8 cellular contexts compared by ENCODE assay signal in genomic region chr16:28974437-28975157, GRCh38. TPM values are rescaled to one million over a fixed set of nuclear protein-coding genes. Genes with fewer than 3 reads are reported as not detected.
DNase-seq lines count a peak whose midpoint lies in the region; ATAC-seq lines count a peak whose summit lies in the region.

Gene SPNS1, plus strand, starts transcription at chr16:28974778. Its CDS starts 374 bp downstream, at chr16:28975152.

- peaks cover 7% of the 10 kb centered on the region for H3K36me3 ChIP-seq in CD4-positive, alpha-beta memory T cell (ENCODE audit: insufficient read depth, low read length)

- H3K27ac ChIP-seq in CD4-positive, alpha-beta memory T cell (ENCODE audit: low read depth, low read length): peak within 1 kb of the TSS; percentile 71

- H3K27ac Mint-ChIP-seq in CD4-positive, alpha-beta memory T cell: peak within 1 kb of the TSS; percentile 93 to 99 (median 97)
- peak within 1 kb of the TSS; percentile 98 for H3K27ac Mint-ChIP-seq in effector memory CD8-positive, alpha-beta T cell

- peaks cover 32% of the 10 kb centered on the region for H3K4me1 ChIP-seq in CD4-positive, alpha-beta memory T cell (ENCODE audit: insufficient read depth, low read length)

- DNase-seq in CD4-positive, alpha-beta memory T cell: peak; percentile 84 to 90 (median 86)
- DNase-seq in HT-29 (ENCODE audit: low spot score) (peak; percentile 93), NOMO-1 (lab: John Stamatoyannopoulos, UW; ENCODE audit: unreplicated experiment in 2 of 2) (peak; percentile 90 to 94), medulla oblongata (ENCODE audit: extremely low spot score) (peak; percentile 97)
- peak; percentile 80 to 85 (median 83) for DNase-seq in effector memory CD8-positive, alpha-beta T cell
- DNase-seq in stimulated activated CD8-positive, alpha-beta memory T cell treated with anti-CD3 and anti-CD28 coated beads, Interleukin-12 subunit alpha, Interleukin-12 subunit beta, amount 100 ng/mL, for 1 hour (ENCODE audit: low read depth): peak; percentile 88

- peak; percentile 89 for ATAC-seq in GM19468 (IDR thresholded peaks at IDR 0.05; ENCODE audit: extremely low read depth, unreplicated experiment)
- ATAC-seq in effector memory CD8-positive, alpha-beta T cell (replicated peaks): peak; percentile 95

- no peaks in the 10 kb centered on the region for H3K9me3 ChIP-seq in CD4-positive, alpha-beta memory T cell (ENCODE audit: control insufficient read depth in 1 of 2, low read length in 2 of 2)

- H3K4me3 Mint-ChIP-seq in CD4-positive, alpha-beta memory T cell: peak within 1 kb of the TSS; percentile 97 to 99 (median 98)
- peak within 1 kb of the TSS; percentile 98 to 99 for H3K4me3 Mint-ChIP-seq in effector memory CD8-positive, alpha-beta T cell

- CTCF ChIA-PET in CD4-positive, alpha-beta memory T cell (lab: Charles Lee; ENCODE audit: partially characterized antibody): interaction anchor here (0.9 to 2.6 kb wide), 16 partner anchors 8 to 140 kb away, joined by 3 to 23 read pairs (median 4); partner anchors contain the start of gene LAT
- CTCF ChIA-PET in activated CD8-positive, alpha-beta memory T cell treated with anti-CD3 and anti-CD28 coated beads for 36 hours (lab: Charles Lee): interaction anchor here (1.6 to 3.4 kb wide), 6 partner anchors 8 to 46 kb away, joined by 5 to 18 read pairs (median 7); partner anchors contain the start of gene LAT

- POLR2A ChIA-PET in CD4-positive, alpha-beta memory T cell (lab: Charles Lee; ENCODE audit: partially characterized antibody): interaction anchor here (0.6 to 7.3 kb wide), 20 partner anchors 12 to 798 kb away, joined by 3 to 155 read pairs (median 4); partner anchors contain the start of genes ATXN2L, LAT, NFATC2IP and RABEP2
- POLR2A ChIA-PET in activated CD8-positive, alpha-beta memory T cell treated with anti-CD3 and anti-CD28 coated beads for 36 hours (lab: Charles Lee): interaction anchor here (0.5 to 1.5 kb wide), 6 partner anchors 8 to 152 kb away, joined by 3 to 8 read pairs (median 5); partner anchors contain the start of genes ATXN2L and LAT

- intact Hi-C loops in CD4-positive, alpha-beta memory T cell (cut with micrococcal nuclease): loop anchor here (1.0 to 2.0 kb wide), 5 partner anchors 11 to 150 kb away; partner anchors contain the start of genes LAT, NFATC2IP and RABEP2

- peaks cover 29 to 45% (median 36%) of the 10 kb centered on the region in 4 donors for H3K4me1 Mint-ChIP-seq in CD4-positive, alpha-beta memory T cell
- H3K4me1 Mint-ChIP-seq in effector memory CD8-positive, alpha-beta T cell (ENCODE audit: low read depth in 2 of 2): peaks cover 30 to 33% of the 10 kb centered on the region in 2 donors

- no peaks in the 10 kb centered on the region for H3K27me3 ChIP-seq in CD4-positive, alpha-beta memory T cell (ENCODE audit: insufficient read depth, low read length)

- H3K9me3 Mint-ChIP-seq in CD4-positive, alpha-beta memory T cell: no peaks in the 10 kb centered on the region
- no peaks in the 10 kb centered on the region for H3K9me3 Mint-ChIP-seq in effector memory CD8-positive, alpha-beta T cell

- peaks cover 12 to 24% of the 10 kb centered on the region in 2 donors for H3K36me3 Mint-ChIP-seq in CD4-positive, alpha-beta memory T cell
- H3K36me3 Mint-ChIP-seq in effector memory CD8-positive, alpha-beta T cell (ENCODE audit: insufficient read depth): peaks cover 9% of the 10 kb centered on the region

- H3K4me3 ChIP-seq in CD4-positive, alpha-beta memory T cell (ENCODE audit: low read length in 2 of 2): peak within 1 kb of the TSS; percentile 65 to 91

- H3K27me3 Mint-ChIP-seq in CD4-positive, alpha-beta memory T cell: no peaks in the 10 kb centered on the region
- H3K27me3 Mint-ChIP-seq in effector memory CD8-positive, alpha-beta T cell: no peaks in the 10 kb centered on the region

RNA-seq across cellular contexts. Expression of gene SPNS1, which starts in this region (rescaled TPM):
- 10 to 100 TPM; 31.0 to 34.4 TPM for total RNA-seq in CD4-positive, alpha-beta memory T cell
- polyA plus RNA-seq in CD4-positive, alpha-beta memory T cell: 10 to 100 TPM; 28.2 to 30.4 TPM
- total RNA-seq in HT-29 (2014; rRNA removed; shearing (Covaris generic)): 79.6 and 88.8 TPM in 2 replicates
- 10 to 100 TPM; 28.5 to 29.0 TPM for total RNA-seq in activated CD8-positive, alpha-beta memory T cell treated with anti-CD3 and anti-CD28 coated beads for 36 hours

Comparison
In these comparisons a context has a peak if more than half of its experiments do, and no peak if none do; other contexts are left out.
1. Peak in every context shown above with its lines: DNase-seq, ATAC-seq, H3K4me3 ChIP-seq and H3K27ac ChIP-seq.